8 cellular contexts compared by ENCODE assay signal in the genomic region with DNA sequence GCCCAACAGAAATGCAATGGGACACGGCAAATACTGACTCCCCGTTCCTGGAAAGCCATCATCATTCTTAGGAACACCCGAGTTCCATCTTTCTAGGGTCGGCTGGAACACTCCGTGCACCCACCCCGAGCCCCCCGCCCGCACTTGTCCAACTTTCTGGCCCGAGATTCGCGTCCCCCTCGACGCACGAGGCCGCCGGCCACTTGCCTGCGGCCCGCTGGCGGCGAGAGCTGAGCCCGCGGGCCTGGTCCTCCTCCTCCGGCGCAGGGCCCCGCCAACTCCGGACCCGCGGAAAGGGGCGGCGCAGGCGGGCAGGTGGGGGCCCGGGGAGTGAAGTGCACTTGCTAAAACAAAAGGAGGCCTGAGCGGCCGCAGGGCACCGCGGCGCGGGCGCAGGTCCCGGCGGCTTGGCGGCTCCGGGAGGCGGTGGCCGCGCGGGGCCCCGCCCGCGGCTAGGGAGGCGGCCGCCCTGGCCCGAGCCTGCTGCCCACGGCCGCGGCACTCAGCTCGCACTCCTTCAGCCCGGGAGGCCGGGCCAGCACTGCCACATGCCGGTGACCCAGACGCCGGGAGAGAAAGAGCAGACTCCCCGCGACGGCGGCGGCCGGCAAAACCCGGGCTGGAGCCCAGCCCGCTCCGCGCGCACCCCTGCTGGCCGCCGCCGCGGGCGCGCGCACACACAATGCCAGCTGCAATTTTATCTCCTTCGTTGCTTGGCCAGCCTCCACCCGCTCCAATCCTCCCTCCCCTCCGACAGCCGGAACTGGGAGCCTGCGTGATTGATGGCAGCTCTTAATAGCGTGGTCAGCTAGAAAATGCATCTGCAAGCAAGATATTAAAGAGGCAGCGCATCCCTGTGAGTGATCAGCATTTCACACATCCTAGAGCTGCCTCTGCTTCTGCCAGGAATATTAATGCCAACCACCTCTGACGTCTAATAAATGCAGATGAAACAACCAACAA.
A peak's percentile ranks its signal among the peaks of the same experiment; 100 is the strongest.
DNase-seq lines count a peak whose midpoint lies in the region; ATAC-seq, FAIRE-seq and TF ChIP-seq lines count a peak whose summit lies in the region.

No MANE protein-coding gene starts in this region.

- H2AFZ ChIP-seq in H1 (ENCODE audit: low read length) = no peak overlapping the region; the same call in 1 of the 2 replicates

- H3K9ac ChIP-seq in H1 (replicated peaks in 1 of 4; ENCODE audit: extremely low read depth in 1 of 4, low read depth in 3 of 4, low read length in 3 of 4) = peak overlapping the region; percentile 73 to 99 (median 86)

- no peak for ATAC-seq in CD4-positive, alpha-beta T cell (ENCODE audit: poor library complexity)
- peak; percentile 79 for ATAC-seq in GM19397 (IDR thresholded peaks at IDR 0.05; ENCODE audit: unreplicated experiment)
- peak; percentile 67 for ATAC-seq in activated CD8-positive, alpha-beta T cell treated with anti-CD3 and anti-CD28 coated beads, Interleukin-2, amount 10 ng/mL, durations not matched to agents 7 days and 5 days

- H3K27me3 Mint-ChIP-seq in CD4-positive, alpha-beta T cell = peaks cover 61% of the 10 kb centered on the region
- peaks cover 26% of the 10 kb centered on the region for H3K27me3 Mint-ChIP-seq in activated CD8-positive, alpha-beta T cell treated with anti-CD3 and anti-CD28 coated beads, Interleukin-2, amount 10 ng/mL, durations not matched to agents 7 days and 5 days (ENCODE audit: low read depth)

- H3K23ac ChIP-seq in H1 (ENCODE audit: insufficient read length) = no peak overlapping the region

- peaks cover 30% of the 10 kb centered on the region for H3K4me1 Mint-ChIP-seq in CD4-positive, alpha-beta T cell (ENCODE audit: low read depth)
- peaks cover 44% of the 10 kb centered on the region for H3K4me1 Mint-ChIP-seq in activated CD8-positive, alpha-beta T cell treated with anti-CD3 and anti-CD28 coated beads, Interleukin-2, amount 10 ng/mL, durations not matched to agents 7 days and 5 days (ENCODE audit: low read depth)

- no peak overlapping the region for H4K91ac ChIP-seq in H1 (replicated peaks; ENCODE audit: insufficient read length, low read length)

- no peak overlapping the region; the same call in 1 of the 2 replicates for H2BK15ac ChIP-seq in H1 (ENCODE audit: low read length)

- peak overlapping the region; percentile 92 to 94 for H3K4me2 ChIP-seq in H1 (ENCODE audit: insufficient read depth in 1 of 2, low read depth in 2 of 2, low read length in 2 of 2)

- CTCF ChIA-PET in CD4-positive, alpha-beta T cell (lab: Charles Lee) = interaction anchor here (0.9 kb wide), 1 partner anchor 133 kb away, joined by 3 read pairs; no protein-coding TSS in a partner anchor
- CTCF ChIA-PET in activated CD8-positive, alpha-beta T cell treated with anti-CD3 and anti-CD28 coated beads, Interleukin-2, amount 10 ng/mL, durations not matched to agents 7 days and 5 days (lab: Charles Lee) = interaction anchor here (0.7 to 3.5 kb wide), 15 partner anchors 11 to 286 kb away, joined by 3 to 35 read pairs (median 4); no protein-coding TSS in a partner anchor
- CTCF ChIA-PET in H1 (lab: Charles Lee; ENCODE audit: partially characterized antibody) = interaction anchor here (0.7 to 1.9 kb wide), 7 partner anchors 13 to 249 kb away, joined by 3 to 8 read pairs (median 5); no protein-coding TSS in a partner anchor

- H2BK5ac ChIP-seq in H1 (ENCODE audit: low read depth, low read length) = peak overlapping the region; percentile 80

- no peak overlapping the region for H2BK12ac ChIP-seq in H1 (ENCODE audit: low read depth, low read length)

- H3K36me3 Mint-ChIP-seq in CD4-positive, alpha-beta T cell (ENCODE audit: low read depth) = no peaks in the 10 kb centered on the region
- peaks cover 12% of the 10 kb centered on the region for H3K36me3 Mint-ChIP-seq in activated CD8-positive, alpha-beta T cell treated with anti-CD3 and anti-CD28 coated beads, Interleukin-2, amount 10 ng/mL, durations not matched to agents 7 days and 5 days (ENCODE audit: low read depth)

- H3K4me3 Mint-ChIP-seq in CD4-positive, alpha-beta T cell = peak overlapping the region; percentile 87
- H3K4me3 Mint-ChIP-seq in activated CD8-positive, alpha-beta T cell treated with anti-CD3 and anti-CD28 coated beads, Interleukin-2, amount 10 ng/mL, durations not matched to agents 7 days and 5 days = peak overlapping the region; percentile 85

- TF ChIP-seq CTCF in CD4-positive, alpha-beta T cell (IDR thresholded peaks at IDR 0.05) = no peak
- TF ChIP-seq CTCF in HL-60 (IDR thresholded peaks at IDR 0.05; ENCODE audit: insufficient read depth, low read length) (no peak), H1 (IDR thresholded peaks at IDR 0.05; ENCODE audit: control extremely low read depth in 1 of 3, insufficient read depth in 1 of 3, low read depth in 1 of 3, low read length in 3 of 3) (peak in 2 of 3 experiments; percentile 5; a peak in 2 of 4 replicates)

- intact Hi-C loops in CD4-positive, alpha-beta T cell (cut with DNase I, micrococcal nuclease) = loop anchor here in 1 of 2 experiments (5.0 kb wide), 2 partner anchors 114 to 281 kb away; a partner anchor contains a TSS

- peaks cover 7% of the 10 kb centered on the region for H3K23me2 ChIP-seq in H1 (ENCODE audit: low read depth, low read length)

- peak in 1 of 2 experiments; percentile 82; a peak in 1 of 3 replicates for TF ChIP-seq EP300 in H1 (IDR thresholded peaks at IDR 0.05; ENCODE audit: borderline replicate concordance in 1 of 2, low read depth in 2 of 2, low read length in 2 of 2)

- no peaks in the 10 kb centered on the region for H3K36me3 ChIP-seq in H1 (ENCODE audit: control insufficient read depth in 2 of 4, insufficient read depth in 4 of 4, low read length in 3 of 4)

- H3K27ac ChIP-seq in CD4-positive, alpha-beta T cell (ENCODE audit: low read depth, low read length) = no peak overlapping the region
- H3K27ac ChIP-seq in HL-60 (replicated peaks) = peak overlapping the region; percentile 62
- H3K27ac ChIP-seq in H1 (ENCODE audit: low read depth, low read length) = peak overlapping the region; percentile 86

- TF ChIP-seq RAD21 in H1 (IDR thresholded peaks at IDR 0.05 in 1 of 2, conservative IDR thresholded peaks at IDR 0.05 in 1 of 2; ENCODE audit: low read depth in 2 of 2, low read length in 2 of 2) = peak; percentile 11 to 37; a peak in 3 of 4 replicates

- no peaks in the 10 kb centered on the region for H3K9me3 Mint-ChIP-seq in CD4-positive, alpha-beta T cell
- H3K9me3 Mint-ChIP-seq in activated CD8-positive, alpha-beta T cell treated with anti-CD3 and anti-CD28 coated beads, Interleukin-2, amount 10 ng/mL, durations not matched to agents 7 days and 5 days (ENCODE audit: insufficient read depth) = no peaks in the 10 kb centered on the region

- peak overlapping the region; percentile 63 for H3K4me3 ChIP-seq in HL-60 (replicated peaks; ENCODE audit: insufficient read depth, low read length)
- peak overlapping the region; percentile 65 to 98 (median 76) for H3K4me3 ChIP-seq in H1 (ENCODE audit: extremely low read depth in 1 of 4, insufficient read depth in 2 of 4, low read depth in 3 of 4, low read length in 4 of 4)

- peaks cover 22 to 90% of the 10 kb centered on the region in 2 experiments for H3K79me2 ChIP-seq in H1 (ENCODE audit: control insufficient read depth in 1 of 2, insufficient read depth in 2 of 2, low read length in 2 of 2)

- peak overlapping the region; percentile 84 for H3K18ac ChIP-seq in H1 (ENCODE audit: extremely low read depth, low read length)

- H3K4ac ChIP-seq in H1 (replicated peaks; ENCODE audit: insufficient read length, low read depth, low read length) = peak overlapping the region; percentile 59

- no peak for FAIRE-seq in H1 (lab: Jason Lieb, UNC)

- peak overlapping the region; percentile 89 for H4K8ac ChIP-seq in H1 (ENCODE audit: extremely low read depth, insufficient read depth, low read length)

- H3K79me1 ChIP-seq in H1 (ENCODE audit: low read depth, low read length) = no peaks in the 10 kb centered on the region; the same call in 1 of the 2 replicates

- peak overlapping the region; percentile 48 for H4K5ac ChIP-seq in H1 (ENCODE audit: insufficient read length, low read depth, low read length)

- no peak overlapping the region for H3K14ac ChIP-seq in H1 (ENCODE audit: insufficient read length)

- H3K27me3 ChIP-seq in CD4-positive, alpha-beta T cell (ENCODE audit: control insufficient read depth, insufficient read depth, low read length) = peaks cover 36% of the 10 kb centered on the region
- H3K27me3 ChIP-seq in HL-60 (ENCODE audit: insufficient read depth, poor library complexity, severe bottlenecking) = no peaks in the 10 kb centered on the region
- no peaks in the 10 kb centered on the region for H3K27me3 ChIP-seq in H1 (replicated peaks in 1 of 4; ENCODE audit: control insufficient read depth in 3 of 4, extremely low read depth in 1 of 4, insufficient read depth in 3 of 4, low read length in 3 of 4)

- peaks cover 5 to 10% of the 10 kb centered on the region in 2 experiments for H4K20me1 ChIP-seq in H1 (replicated peaks in 1 of 2; ENCODE audit: control insufficient read depth in 1 of 2, insufficient read depth in 2 of 2, low read length in 2 of 2)

- TF ChIP-seq POLR2A in H1 (IDR thresholded peaks at IDR 0.05; ENCODE audit: control extremely low read depth in 1 of 2, low read depth in 2 of 2, low read length in 2 of 2) = peak; percentile 78 to 92

- peak overlapping the region; percentile 70 for H3K56ac ChIP-seq in H1 (replicated peaks; ENCODE audit: insufficient read length, low read depth, low read length)

- 2% methylated on average over 53 of the region's 88 CpGs; no CpG with 5 or more reads in 1 of the 2 experiments for WGBS in H1 (ENCODE audit: extremely low coverage in 1 of 2, insufficient coverage in 1 of 2, insufficient read length in 1 of 2, insufficient replicate concordance in 2 of 2, low coverage in 1 of 2, low lambda C conversion rate in 2 of 2, missing lambda C conversion rate in 1 of 2), 2 experiments

- peak in 8 of 10 experiments; percentile 5 to 44 (median 21) for DNase-seq in CD4-positive, alpha-beta T cell
- peak; percentile 78 to 82 for DNase-seq in HL-60 (ENCODE audit: low read depth in 1 of 2, low spot score in 1 of 2)
- DNase-seq in NCI-H82 treated with DMSO at 0.1 percent for 48 hours (lab: John Stamatoyannopoulos, UW; ENCODE audit: unreplicated experiment) = peak; percentile 95
- DNase-seq in activated CD8-positive, alpha-beta T cell treated with anti-CD3 and anti-CD28 coated beads, Interleukin-2, amount 10 ng/mL, durations not matched to agents 7 days and 5 days = peak; percentile 72
- peak; percentile 69 to 94 for DNase-seq in H1 (ENCODE audit: low read depth in 1 of 2, low spot score in 2 of 2)
- DNase-seq in medulla oblongata (ENCODE audit: extremely low spot score) = peak; percentile 92
- peak; percentile 14 for DNase-seq in stimulated activated CD8-positive, alpha-beta memory T cell treated with anti-CD3 and anti-CD28 coated beads, Interleukin-12 subunit alpha, Interleukin-12 subunit beta, amount 100 ng/mL, for 1 hour (ENCODE audit: low read depth)

- POLR2A ChIA-PET in CD4-positive, alpha-beta T cell (lab: Charles Lee) = interaction anchor here (0.6 to 1.5 kb wide), 5 partner anchors 9 to 178 kb away, joined by 3 to 6 read pairs (median 4); no protein-coding TSS in a partner anchor
- POLR2A ChIA-PET in activated CD8-positive, alpha-beta T cell treated with anti-CD3 and anti-CD28 coated beads, Interleukin-2, amount 10 ng/mL, durations not matched to agents 7 days and 5 days (lab: Charles Lee) = interaction anchor here (0.7 to 1.5 kb wide), 5 partner anchors 18 to 532 kb away, joined by 3 to 8 read pairs (median 4); a partner anchor contains a TSS
- POLR2A ChIA-PET in H1 (lab: Charles Lee; ENCODE audit: partially characterized antibody) = interaction anchor here (0.6 to 6.3 kb wide), 26 partner anchors 9 to 295 kb away, joined by 3 to 73 read pairs (median 4); a partner anchor contains a TSS

- peaks cover 2 to 24% (median 21%) of the 10 kb centered on the region in 4 experiments; a peak in 5 of 7 replicates for H3K4me1 ChIP-seq in H1 (replicated peaks in 1 of 4; ENCODE audit: control insufficient read depth in 3 of 4, insufficient read depth in 4 of 4, low read length in 3 of 4)

- H3K27ac Mint-ChIP-seq in CD4-positive, alpha-beta T cell = peak overlapping the region; percentile 36
- H3K27ac Mint-ChIP-seq in activated CD8-positive, alpha-beta T cell treated with anti-CD3 and anti-CD28 coated beads, Interleukin-2, amount 10 ng/mL, durations not matched to agents 7 days and 5 days = peak overlapping the region; percentile 84

- H2BK120ac ChIP-seq in H1 (replicated peaks; ENCODE audit: low read depth, low read length) = no peak overlapping the region

- 0 out of 2 replicates have a peak overlapping the region, but pooled peaks have one; percentile 66 for H2BK20ac ChIP-seq in H1 (ENCODE audit: low read length)

- H3K9me3 ChIP-seq in CD4-positive, alpha-beta T cell (ENCODE audit: control insufficient read depth, low read length) = no peaks in the 10 kb centered on the region
- H3K9me3 ChIP-seq in H1 (ENCODE audit: insufficient read depth in 2 of 2, low read depth in 1 of 2, low read length in 1 of 2) = no peaks in the 10 kb centered on the region

- no peak overlapping the region for H2AK5ac ChIP-seq in H1 (ENCODE audit: low read depth, low read length)

Comparison
In these comparisons a context has a peak if more than half of its experiments do, and no peak if none do; other contexts are left out.
1. DNase-seq: peak in every context shown above with its lines; median percentile 95 in NCI-H82 treated with DMSO at 0.1 percent for 48 hours; 92 in medulla oblongata; 82 in H1; 80 in HL-60; 72 in activated CD8-positive, alpha-beta T cell treated with anti-CD3 and anti-CD28 coated beads, Interleukin-2, amount 10 ng/mL, durations not matched to agents 7 days and 5 days; 21 in CD4-positive, alpha-beta T cell; 14 in stimulated activated CD8-positive, alpha-beta memory T cell treated with anti-CD3 and anti-CD28 coated beads, Interleukin-12 subunit alpha, Interleukin-12 subunit beta, amount 100 ng/mL, for 1 hour.
2. CTCF ChIP-seq: peak in H1 (2 of 3); none in CD4-positive, alpha-beta T cell (single experiment) and HL-60 (single experiment).